Comparison of ENCODE assay signal across 18 cellular contexts in the genomic region with DNA sequence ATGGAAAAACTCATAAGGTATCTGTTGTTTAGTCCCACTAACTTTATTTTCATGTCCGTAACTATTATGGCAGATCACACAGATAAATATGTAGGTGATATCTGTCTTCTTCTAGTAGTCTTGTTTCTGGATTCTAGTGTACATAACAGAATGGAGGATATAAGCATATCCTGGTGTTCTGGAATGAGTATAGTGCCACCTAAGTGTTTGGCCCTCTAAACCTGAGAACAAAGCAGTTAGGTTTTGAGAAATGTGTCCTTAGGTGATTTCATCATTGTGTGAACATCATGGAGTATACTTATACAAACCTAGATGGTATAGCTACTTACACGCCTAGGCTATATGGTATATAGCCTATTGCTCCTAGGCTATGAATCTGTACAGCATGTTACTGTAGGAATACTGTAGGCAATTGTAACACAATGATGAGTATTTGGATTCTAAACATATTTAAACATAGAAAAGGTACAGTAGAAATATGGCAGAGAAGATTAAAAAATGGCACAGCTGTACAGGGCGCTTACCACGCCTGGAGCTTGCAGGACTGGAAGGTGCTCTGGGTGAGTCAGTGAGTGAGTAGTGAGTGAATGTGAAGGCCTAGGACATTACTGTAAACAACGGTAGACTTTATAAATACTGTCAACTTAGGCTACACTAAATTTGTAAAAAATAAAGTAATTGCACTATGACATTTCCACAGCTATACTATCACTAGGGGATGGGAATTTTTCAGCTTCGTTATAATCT.
DNase-seq lines count a peak whose midpoint lies in the region; ATAC-seq, FAIRE-seq and TF ChIP-seq lines count a peak whose summit lies in the region.
"Had no signal": no experiment of that assay in that cellular context is flagged by ENCODE, and none has a peak within 500 bp of the region (broad histone marks: within the 10 kb centered on the region; RNA-seq: fewer than 3 reads in every experiment).

No MANE protein-coding gene starts in this region.

- H3K4me3 ChIP-seq in OCI-LY7 (ENCODE audit: low read depth, low read length, poor library complexity, severe bottlenecking), result no peak overlapping the region
- no peak overlapping the region for H3K4me3 ChIP-seq in fibroblast of mammary gland (ENCODE audit: control insufficient read depth, low read depth, low read length)
- H3K4me3 ChIP-seq: A549, HAP-1 had no signal

- POLR2A ChIA-PET in OCI-LY7 (lab: Charles Lee), result no interaction called here

- no peaks in the 10 kb centered on the region for H4K20me1 ChIP-seq in OCI-LY7 (ENCODE audit: insufficient read depth, low read length)

- no peaks in the 10 kb centered on the region for H3K9me3 ChIP-seq in OCI-LY7 (ENCODE audit: low read length)
- H3K9me3 ChIP-seq: A549, BE2C, HAP-1 had no signal

- H2AFZ ChIP-seq in OCI-LY7 (ENCODE audit: low read length), result no peak overlapping the region

- DNase-seq in GM19239 (ENCODE audit: insufficient read length, low spot score) (no peak), OCI-LY7 (ENCODE audit: low spot score) (no peak), fibroblast of mammary gland (ENCODE audit: low read depth) (peak; percentile 15), cortex of kidney (lab: John Stamatoyannopoulos, UW) (no peak)
- no peak for DNase-seq in stimulated activated CD4-positive, alpha-beta T cell treated with anti-CD3 and anti-CD28 coated beads, Interleukin-12 subunit alpha, Interleukin-12 subunit beta, amount 100 ng/mL, for 4 hours
- DNase-seq: BE2C; CD8-positive, alpha-beta T cell; COR-L47; DMS79 treated with DMSO at 0.1 percent for 48 hours; EL; GDM1 had no signal

- H3K36me3 ChIP-seq in OCI-LY7 (ENCODE audit: insufficient read depth, low read length), result no peaks in the 10 kb centered on the region
- H3K36me3 ChIP-seq: BE2C, HAP-1 had no signal

- ATAC-seq in GM21447 (IDR thresholded peaks at IDR 0.05; ENCODE audit: unreplicated experiment), result no peak
- ATAC-seq: A549; CD8-positive, alpha-beta T cell had no signal

- CTCF ChIA-PET in OCI-LY7 (lab: Charles Lee; ENCODE audit: unreplicated experiment), result no interaction called here

- no peak overlapping the region for H3K4me2 ChIP-seq in OCI-LY7 (ENCODE audit: low read length)
- H3K4me2 ChIP-seq: A549 had no signal

- peak; percentile 12; the same call in 1 of the 2 replicates for TF ChIP-seq CTCF in C4-2B (conservative IDR thresholded peaks at IDR 0.05)
- peak; percentile 19; the same call in 1 of the 2 replicates for TF ChIP-seq CTCF in OCI-LY7 (conservative IDR thresholded peaks at IDR 0.05; ENCODE audit: low read length)
- TF ChIP-seq CTCF in fibroblast of mammary gland (conservative IDR thresholded peaks at IDR 0.05; ENCODE audit: control insufficient read depth, insufficient read depth, low read depth, low read length), result no peak

- no peaks in the 10 kb centered on the region for H3K9me2 ChIP-seq in OCI-LY7 (ENCODE audit: insufficient read depth, low read length)

- FAIRE-seq in GM19239 (lab: Jason Lieb, UNC), result peak; percentile 52
- FAIRE-seq: A549, D721Med, GM12892, H1 had no signal

- H3K27ac ChIP-seq in C4-2B, result no peak overlapping the region
- no peak overlapping the region for H3K27ac ChIP-seq in OCI-LY7 (ENCODE audit: low read depth, low read length, poor library complexity, severe bottlenecking)
- H3K27ac ChIP-seq: A549 had no signal

- intact Hi-C loops in OCI-LY7 (cut with micrococcal nuclease; ENCODE audit: unreplicated experiment), result no loop called here

- BruUV-seq in OCI-LY7 (replicated peaks; lab: Mats Ljungman, UMichigan), result no TSS peak

- H3K79me2 ChIP-seq in OCI-LY7 (ENCODE audit: insufficient read depth, low read depth, low read length), result no peaks in the 10 kb centered on the region

- no peaks in the 10 kb centered on the region for H3K4me1 ChIP-seq in OCI-LY7 (ENCODE audit: insufficient read depth, low read length, poor library complexity, severe bottlenecking)
- H3K4me1 ChIP-seq: A549, BE2C, HAP-1 had no signal
